Comparison of ENCODE assay signal across 8 cellular contexts in the genomic region with DNA sequence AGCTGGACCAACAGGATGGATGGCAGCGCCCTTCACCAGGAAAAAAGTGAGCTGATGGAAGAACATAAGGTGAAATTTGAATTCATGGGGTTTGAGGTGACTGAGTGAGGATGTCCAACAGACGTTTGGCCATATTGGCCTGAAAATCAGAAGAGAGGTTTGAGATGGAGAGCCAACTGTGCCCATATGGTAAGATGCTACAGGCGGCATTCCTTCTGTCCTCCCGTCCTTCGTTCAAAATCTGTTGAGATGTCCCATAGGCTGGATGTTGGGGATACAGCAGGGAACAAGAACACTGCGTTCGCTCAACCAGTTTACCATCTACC. TPM values are rescaled to one million over a fixed set of nuclear protein-coding genes. Genes with fewer than 3 reads are reported as not detected.
DNase-seq lines count a peak whose midpoint lies in the region; ATAC-seq, FAIRE-seq and TF ChIP-seq lines count a peak whose summit lies in the region.

No MANE protein-coding gene starts in this region.

- H3K27me3 Mint-ChIP-seq in natural killer cell treated with Interleukin-12 subunit alpha and Interleukin-12 subunit beta and Interleukin-15 and Interleukin-18, amount 100 ng/mL, for 72 hours = peaks cover 7 to 11% of the 10 kb centered on the region in 2 donors

- H3K4me1 Mint-ChIP-seq in natural killer cell treated with Interleukin-12 subunit alpha and Interleukin-12 subunit beta and Interleukin-15 and Interleukin-18, amount 100 ng/mL, for 72 hours (ENCODE audit: low read depth in 2 of 2) = peaks cover 34 to 36% of the 10 kb centered on the region in 2 donors

- H3K9me3 Mint-ChIP-seq in natural killer cell treated with Interleukin-12 subunit alpha and Interleukin-12 subunit beta and Interleukin-15 and Interleukin-18, amount 100 ng/mL, for 72 hours = no peaks in the 10 kb centered on the region

- DNase-seq in GM19239 (ENCODE audit: insufficient read length, low spot score) (no peak), LNCaP clone FGC (ENCODE audit: low read depth) (no peak), NCI-H226 (no peak), islet precursor cell (no peak), HT-29 (ENCODE audit: low spot score) (no peak), dedifferentiated amniotic fluid mesenchymal stem cell (ENCODE audit: extremely low spot score) (no peak)
- DNase-seq in natural killer cell treated with Interleukin-12 subunit alpha and Interleukin-12 subunit beta and Interleukin-15 and Interleukin-18, amount 100 ng/mL, for 72 hours (ENCODE audit: low spot score) = no peak

- TF ChIP-seq CTCF in LNCaP clone FGC (IDR thresholded peaks at IDR 0.05; ENCODE audit: control insufficient read depth, extremely low read depth, insufficient read depth) = no peak

- peak; percentile 90 for FAIRE-seq in GM19239 (lab: Jason Lieb, UNC)

- WGBS in ectodermal cell, 2 experiments = 44 to 45% methylated on average over 7 of the region's 7 CpGs

- H3K9me3 ChIP-seq in ectodermal cell (ENCODE audit: control insufficient read depth, low read length) = no peaks in the 10 kb centered on the region

- H3K4me3 ChIP-seq in LNCaP clone FGC (ENCODE audit: low read depth, low read length) (peak overlapping the region; percentile 93), ectodermal cell (ENCODE audit: insufficient read depth, low read depth, low read length) (peak overlapping the region; percentile 97)

- H3K36me3 ChIP-seq in ectodermal cell (ENCODE audit: control insufficient read depth, insufficient read depth, low read length) = no peaks in the 10 kb centered on the region

- peak overlapping the region; percentile 96 to 97 for H3K27ac Mint-ChIP-seq in natural killer cell treated with Interleukin-12 subunit alpha and Interleukin-12 subunit beta and Interleukin-15 and Interleukin-18, amount 100 ng/mL, for 72 hours

- H3K4me1 ChIP-seq in ectodermal cell (ENCODE audit: control insufficient read depth, insufficient read depth, low read length) = peaks cover 5% of the 10 kb centered on the region

- H3K27me3 ChIP-seq in ectodermal cell (ENCODE audit: control insufficient read depth, insufficient read depth, low read length, poor library complexity, severe bottlenecking) = no peaks in the 10 kb centered on the region

- no peak overlapping the region for H3K27ac ChIP-seq in ectodermal cell (ENCODE audit: insufficient read depth, low read depth, low read length, poor library complexity, severe bottlenecking)

- peaks cover 9% of the 10 kb centered on the region for H3K36me3 Mint-ChIP-seq in natural killer cell treated with Interleukin-12 subunit alpha and Interleukin-12 subunit beta and Interleukin-15 and Interleukin-18, amount 100 ng/mL, for 72 hours

- ATAC-seq in natural killer cell treated with Interleukin-12 subunit alpha and Interleukin-12 subunit beta and Interleukin-15 and Interleukin-18, amount 100 ng/mL, for 72 hours = no peak

- H3K4me3 Mint-ChIP-seq in natural killer cell treated with Interleukin-12 subunit alpha and Interleukin-12 subunit beta and Interleukin-15 and Interleukin-18, amount 100 ng/mL, for 72 hours = peak overlapping the region; percentile 93

RNA-seq across cellular contexts. Expression of gene CMTR1, which starts 0.5 kb away (rescaled TPM):
- polyA plus RNA-seq in ectodermal cell (2013, experiment 1 of 4) = 51.7 TPM
- polyA plus RNA-seq in ectodermal cell (2013, experiment 2 of 4) = 51.1 TPM
- 34.7 TPM for polyA plus RNA-seq in ectodermal cell (2013, experiment 3 of 4)
- polyA plus RNA-seq in ectodermal cell (2013, experiment 4 of 4) = 41.6 TPM
- 10 to 100 TPM; 53.9 to 74.1 TPM for total RNA-seq in natural killer cell treated with Interleukin-12 subunit alpha and Interleukin-12 subunit beta and Interleukin-15 and Interleukin-18, amount 100 ng/mL, for 72 hours
- total RNA-seq in HT-29 (2014; rRNA removed; shearing (Covaris generic)) = 23.6 and 28.3 TPM in 2 replicates
